Comparison of ENCODE assay signal across 17 cellular contexts in genomic region chr5:103427326-103427725, GRCh38.
DNase-seq lines count a peak whose midpoint lies in the region; ATAC-seq and TF ChIP-seq lines count a peak whose summit lies in the region.
"Had no signal": no experiment of that assay in that cellular context is flagged by ENCODE, and none has a peak within 500 bp of the region (broad histone marks: within the 10 kb centered on the region; RNA-seq: fewer than 3 reads in every experiment).

No MANE protein-coding gene starts in this region.

- H3K9me3 Mint-ChIP-seq in HFFc6, result no peaks in the 10 kb centered on the region
- H3K9me3 Mint-ChIP-seq in osteocyte (ENCODE audit: unreplicated experiment), result no peaks in the 10 kb centered on the region
- no peaks in the 10 kb centered on the region for H3K9me3 Mint-ChIP-seq in activated T-helper 17 cell treated with anti-CD3 and anti-CD28 coated beads, Interleukin-2, amount 50 U/mL, for 72 hours

- peaks cover 32% of the 10 kb centered on the region for H3F3A ChIP-seq in SK-N-SH (replicated peaks; ENCODE audit: insufficient read depth)

- H3K27ac ChIP-seq in SK-N-SH (ENCODE audit: low read depth in 2 of 2, low read length in 1 of 2) (peak overlapping the region in 1 of 2 experiments; percentile 76; a peak in 1 of 4 replicates), body of pancreas (peak overlapping the region in 3 of 4 donors; percentile 17 to 73 (median 68))
- H3K27ac ChIP-seq: BLaER1, GM23248 had no signal

- peak overlapping the region; percentile 10; the same call in 1 of the 2 replicates for H3K4me3 Mint-ChIP-seq in HFFc6
- no peak overlapping the region for H3K4me3 Mint-ChIP-seq in osteocyte (ENCODE audit: unreplicated experiment)
- no peak overlapping the region for H3K4me3 Mint-ChIP-seq in activated T-helper 17 cell treated with anti-CD3 and anti-CD28 coated beads, Interleukin-2, amount 50 U/mL, for 72 hours
- H3K4me3 Mint-ChIP-seq: CD4-positive, CD25-positive, alpha-beta regulatory T cell had no signal

- no peak overlapping the region for H2AFZ ChIP-seq in SK-N-SH (ENCODE audit: low read depth)
- H2AFZ ChIP-seq: GM23248 had no signal

- no peaks in the 10 kb centered on the region for H4K20me1 ChIP-seq in SK-N-SH (ENCODE audit: insufficient read depth)
- H4K20me1 ChIP-seq: BLaER1 had no signal

- H3K4me3 ChIP-seq in SK-N-SH (ENCODE audit: low read depth in 2 of 2, low read length in 1 of 2), result no peak overlapping the region
- no peak overlapping the region for H3K4me3 ChIP-seq in body of pancreas
- no peak overlapping the region for H3K4me3 ChIP-seq in foreskin fibroblast (ENCODE audit: low read depth in 1 of 2, low read length in 2 of 2)
- H3K4me3 ChIP-seq: BLaER1, GM12878, GM23248 had no signal

- no peak for DNase-seq in SK-N-SH
- no peak for DNase-seq in HFFc6
- no peak for DNase-seq in body of pancreas
- DNase-seq in osteocyte (ENCODE audit: extremely low spot score, unreplicated experiment), result no peak
- no peak for DNase-seq in foreskin fibroblast
- DNase-seq: 8988T; AML-193; Calu3; CD4-positive, CD25-positive, alpha-beta regulatory T cell; DMS 273 treated with DMSO at 0.1 percent for 48 hours; GM23248 had no signal

- H3K27me3 Mint-ChIP-seq in HFFc6 (ENCODE audit: insufficient read depth), result no peaks in the 10 kb centered on the region
- H3K27me3 Mint-ChIP-seq in osteocyte (ENCODE audit: unreplicated experiment), result no peaks in the 10 kb centered on the region
- H3K27me3 Mint-ChIP-seq in activated T-helper 17 cell treated with anti-CD3 and anti-CD28 coated beads, Interleukin-2, amount 50 U/mL, for 72 hours, result peaks cover 14% of the 10 kb centered on the region

- POLR2A ChIA-PET in SK-N-SH (lab: Yijun Ruan, JAX), result no interaction called here

- no peaks in the 10 kb centered on the region for H3K79me2 ChIP-seq in SK-N-SH (ENCODE audit: insufficient read depth)

- H3K4me1 ChIP-seq in SK-N-SH (ENCODE audit: control insufficient read depth in 1 of 2, insufficient read depth in 2 of 2, low read depth in 1 of 2, low read length in 1 of 2), result peaks cover 4 to 26% of the 10 kb centered on the region in 2 experiments
- peaks cover 11% of the 10 kb centered on the region for H3K4me1 ChIP-seq in body of pancreas

- H3K27ac Mint-ChIP-seq in HFFc6, result peak overlapping the region; percentile 90
- peak overlapping the region; percentile 1 for H3K27ac Mint-ChIP-seq in osteocyte (ENCODE audit: unreplicated experiment)
- no peak overlapping the region for H3K27ac Mint-ChIP-seq in activated T-helper 17 cell treated with anti-CD3 and anti-CD28 coated beads, Interleukin-2, amount 50 U/mL, for 72 hours
- H3K27ac Mint-ChIP-seq: CD4-positive, CD25-positive, alpha-beta regulatory T cell had no signal

- H3K36me3 ChIP-seq in SK-N-SH (replicated peaks in 1 of 2; ENCODE audit: control insufficient read depth in 1 of 2, insufficient read depth in 2 of 2, low read length in 1 of 2) (no peaks in the 10 kb centered on the region), body of pancreas (replicated peaks in 1 of 2; ENCODE audit: insufficient read depth in 1 of 2, low read depth in 2 of 2) (no peaks in the 10 kb centered on the region)
- H3K36me3 ChIP-seq: BLaER1 had no signal

- no peak for TF ChIP-seq CTCF in SK-N-SH (IDR thresholded peaks at IDR 0.05)
- no peak for TF ChIP-seq CTCF in HFFc6 (IDR thresholded peaks at IDR 0.05)
- no peak for TF ChIP-seq CTCF in body of pancreas (IDR thresholded peaks at IDR 0.05)
- no peak for TF ChIP-seq CTCF in osteocyte (IDR thresholded peaks at IDR 0.05)
- TF ChIP-seq CTCF in foreskin fibroblast (IDR thresholded peaks at IDR 0.05; ENCODE audit: low read depth, low read length), result no peak

- H3K27me3 ChIP-seq in SK-N-SH (ENCODE audit: insufficient read depth), result no peaks in the 10 kb centered on the region
- no peaks in the 10 kb centered on the region for H3K27me3 ChIP-seq in body of pancreas
- H3K27me3 ChIP-seq: BLaER1 had no signal

- no peak overlapping the region for H3K4me2 ChIP-seq in SK-N-SH
- H3K4me2 ChIP-seq: BLaER1 had no signal

- H3K36me3 Mint-ChIP-seq in HFFc6 (ENCODE audit: low read depth), result peaks cover 4% of the 10 kb centered on the region; the same call in 1 of the 2 replicates
- H3K36me3 Mint-ChIP-seq in osteocyte (ENCODE audit: unreplicated experiment), result no peaks in the 10 kb centered on the region
- H3K36me3 Mint-ChIP-seq in activated T-helper 17 cell treated with anti-CD3 and anti-CD28 coated beads, Interleukin-2, amount 50 U/mL, for 72 hours (ENCODE audit: low read depth), result no peaks in the 10 kb centered on the region
- H3K36me3 Mint-ChIP-seq: CD4-positive, CD25-positive, alpha-beta regulatory T cell had no signal

- H3K9ac ChIP-seq in SK-N-SH, result 0 out of 2 replicates have a peak overlapping the region, but pooled peaks have one; percentile 45
- H3K9ac ChIP-seq: BLaER1, GM23248 had no signal

- ATAC-seq in SK-N-SH treated with all-trans-retinoic acid at 6 μM for 48 hours, result no peak
- ATAC-seq in body of pancreas, result peak; percentile 14
- ATAC-seq in HG03025 (IDR thresholded peaks at IDR 0.05; ENCODE audit: low FRiP score, unreplicated experiment), result no peak
- no peak for ATAC-seq in activated T-helper 17 cell treated with anti-CD3 and anti-CD28 coated beads, Interleukin-2, amount 50 U/mL, for 72 hours (replicated peaks)
- ATAC-seq: GM12878, HCT116 had no signal

- H3K9me2 ChIP-seq in SK-N-SH, result no peaks in the 10 kb centered on the region

- 92% methylated on average over 3 of the region's 3 CpGs for WGBS in SK-N-SH (ENCODE audit: low lambda C conversion rate)
- 23 to 47% methylated on average over 3 of the region's 3 CpGs for WGBS in body of pancreas, 2 donors

- H3K4me1 Mint-ChIP-seq in HFFc6 (ENCODE audit: low read depth) (peaks cover 91% of the 10 kb centered on the region), osteocyte (ENCODE audit: unreplicated experiment) (peaks cover 69% of the 10 kb centered on the region)
- no peaks in the 10 kb centered on the region for H3K4me1 Mint-ChIP-seq in activated T-helper 17 cell treated with anti-CD3 and anti-CD28 coated beads, Interleukin-2, amount 50 U/mL, for 72 hours
- H3K4me1 Mint-ChIP-seq: CD4-positive, CD25-positive, alpha-beta regulatory T cell had no signal

- no peaks in the 10 kb centered on the region for H3K9me3 ChIP-seq in SK-N-SH
- no peaks in the 10 kb centered on the region for H3K9me3 ChIP-seq in body of pancreas
- H3K9me3 ChIP-seq: BLaER1 had no signal

- TF ChIP-seq RAD21 in SK-N-SH (IDR thresholded peaks at IDR 0.05; ENCODE audit: low read length), result no peak

- CTCF ChIA-PET in SK-N-SH (lab: Yijun Ruan, JAX), result interaction anchor here (1.9 kb wide), 1 partner anchor 14 kb away, joined by 6 read pairs; no protein-coding TSS in a partner anchor

- no peak for TF ChIP-seq POLR2A in body of pancreas (IDR thresholded peaks at IDR 0.05)

- intact Hi-C loops in body of pancreas (cut with DNase I), result no loop called here

- TF ChIP-seq EP300 in SK-N-SH (IDR thresholded peaks at IDR 0.05; ENCODE audit: borderline replicate concordance in 1 of 2, low read depth in 1 of 2, low read length in 1 of 2), result no peak

TF ChIP-seq in SK-N-SH, 30 proteins besides CTCF, POLR2A, EP300 and RAD21 (continues in another document):
- no peak for TF ChIP-seq CHD2 (IDR thresholded peaks at IDR 0.05; ENCODE audit: low read length, partially characterized antibody)
- no peak for TF ChIP-seq ELF1 (IDR thresholded peaks at IDR 0.05)
- no peak for TF ChIP-seq TAF1 (IDR thresholded peaks at IDR 0.05; ENCODE audit: borderline replicate concordance, low read depth, low read length)
- no peak for TF ChIP-seq YY1 (IDR thresholded peaks at IDR 0.05; ENCODE audit: low read depth)

TF ChIP-seq in SK-N-SH treated with all-trans-retinoic acid at 6 μM for 48 hours, 23 proteins besides CTCF, POLR2A, EP300 and RAD21:
- TF ChIP-seq ZFP30 (CRISPR knock-in tag; IDR thresholded peaks at IDR 0.05) (no peak), OSR1 (CRISPR knock-in tag; IDR thresholded peaks at IDR 0.05) (no peak)
